ENCODE assay signal across 12 cellular contexts in genomic region chr18:25453556-25454269, GRCh38.
DNase-seq lines count a peak whose midpoint lies in the region; ATAC-seq and TF ChIP-seq lines count a peak whose summit lies in the region.
"Had no signal": no experiment of that assay in that cellular context is flagged by ENCODE, and none has a peak within 500 bp of the region (broad histone marks: within the 10 kb centered on the region; RNA-seq: fewer than 3 reads in every experiment).

No MANE protein-coding gene starts in this region.

- H3K9me2 ChIP-seq in hepatocyte (replicated peaks; ENCODE audit: insufficient read depth), result no peaks in the 10 kb centered on the region

- H3K36me3 ChIP-seq in mammary epithelial cell (ENCODE audit: insufficient read depth, low read length) (no peaks in the 10 kb centered on the region), hepatocyte (replicated peaks; ENCODE audit: insufficient read depth, low read depth) (no peaks in the 10 kb centered on the region), prostate gland (no peaks in the 10 kb centered on the region)

- H3K9me3 Mint-ChIP-seq in MCF 10A (ENCODE audit: unreplicated experiment), result peaks cover 24% of the 10 kb centered on the region
- H3K9me3 Mint-ChIP-seq in activated CD8-positive, alpha-beta T cell treated with anti-CD3 and anti-CD28 coated beads, Interleukin-2, amount 10 ng/mL, durations not matched to agents 7 days and 5 days (ENCODE audit: insufficient read depth), result no peaks in the 10 kb centered on the region

- in situ Hi-C loops in mammary epithelial cell (cut with MboI; ENCODE audit: low sequenced_read_pairs in 2 of 2) (no loop called here), astrocyte of the spinal cord (cut with HindIII; ENCODE audit: low sequenced_read_pairs) (no loop called here)

- no peak overlapping the region for H3K27ac Mint-ChIP-seq in MCF 10A (ENCODE audit: low read depth, unreplicated experiment)
- H3K27ac Mint-ChIP-seq in activated CD8-positive, alpha-beta T cell treated with anti-CD3 and anti-CD28 coated beads, Interleukin-2, amount 10 ng/mL, durations not matched to agents 7 days and 5 days, result no peak overlapping the region
- H3K27ac Mint-ChIP-seq: activated CD8-positive, alpha-beta T cell treated with anti-CD3 and anti-CD28 coated beads for 36 hours had no signal

- POLR2A ChIA-PET in MCF 10A (lab: Yijun Ruan, JAX), result no interaction called here
- POLR2A ChIA-PET in activated CD8-positive, alpha-beta T cell treated with anti-CD3 and anti-CD28 coated beads, Interleukin-2, amount 10 ng/mL, durations not matched to agents 7 days and 5 days (lab: Charles Lee), result no interaction called here

- H3K27ac ChIP-seq in mammary epithelial cell (ENCODE audit: insufficient read depth, low read depth, low read length) (no peak overlapping the region), hepatocyte (no peak overlapping the region), prostate gland (no peak overlapping the region)
- H3K27ac ChIP-seq: body of pancreas had no signal

- dilution Hi-C loops in mammary epithelial cell (cut with HindIII; ENCODE audit: low sequenced_read_pairs), result no loop called here

- 20% methylated on average over 7 of the region's 7 CpGs for WGBS in mammary epithelial cell (ENCODE audit: low coverage, missing lambda C conversion rate)
- WGBS in hepatocyte (ENCODE audit: low lambda C conversion rate, missing lambda C conversion rate), result 71% methylated on average over 7 of the region's 7 CpGs
- WGBS in prostate gland, result 55% methylated on average over 7 of the region's 7 CpGs

- no peak overlapping the region for H3K4me3 Mint-ChIP-seq in MCF 10A (ENCODE audit: unreplicated experiment)
- no peak overlapping the region for H3K4me3 Mint-ChIP-seq in activated CD8-positive, alpha-beta T cell treated with anti-CD3 and anti-CD28 coated beads, Interleukin-2, amount 10 ng/mL, durations not matched to agents 7 days and 5 days
- H3K4me3 Mint-ChIP-seq: activated CD8-positive, alpha-beta T cell treated with anti-CD3 and anti-CD28 coated beads for 36 hours had no signal

- H3K27me3 Mint-ChIP-seq in MCF 10A (ENCODE audit: insufficient read depth, unreplicated experiment), result no peaks in the 10 kb centered on the region
- H3K27me3 Mint-ChIP-seq in activated CD8-positive, alpha-beta T cell treated with anti-CD3 and anti-CD28 coated beads, Interleukin-2, amount 10 ng/mL, durations not matched to agents 7 days and 5 days (ENCODE audit: low read depth), result no peaks in the 10 kb centered on the region
- H3K27me3 Mint-ChIP-seq: activated CD8-positive, alpha-beta T cell treated with anti-CD3 and anti-CD28 coated beads for 36 hours had no signal

- H4K20me1 ChIP-seq in mammary epithelial cell (ENCODE audit: insufficient read depth, low read length) (no peaks in the 10 kb centered on the region), hepatocyte (ENCODE audit: insufficient read depth, poor library complexity, severe bottlenecking) (no peaks in the 10 kb centered on the region)

- H2AFZ ChIP-seq in mammary epithelial cell (ENCODE audit: low read depth, low read length) (no peak overlapping the region), hepatocyte (no peak overlapping the region)

- intact Hi-C loops in mammary epithelial cell (cut with micrococcal nuclease), result no loop called here
- intact Hi-C loops in MCF 10A (cut with micrococcal nuclease), result no loop called here
- intact Hi-C loops in prostate gland (cut with DNase I), result loop anchor here (10.0 kb wide), 1 partner anchor 99 kb away; the partner anchor contains the start of gene ZNF521

- H3K4me2 ChIP-seq in mammary epithelial cell (ENCODE audit: insufficient read depth, low read depth, low read length) (no peak overlapping the region), hepatocyte (no peak overlapping the region)

- H3K79me2 ChIP-seq in mammary epithelial cell (ENCODE audit: insufficient read depth, low read length) (no peaks in the 10 kb centered on the region), hepatocyte (no peaks in the 10 kb centered on the region)

- H3K4me1 ChIP-seq in mammary epithelial cell (ENCODE audit: insufficient read depth, low read length) (no peaks in the 10 kb centered on the region), hepatocyte (ENCODE audit: insufficient read depth) (peaks cover 6% of the 10 kb centered on the region), prostate gland (replicated peaks) (no peaks in the 10 kb centered on the region)
- H3K4me1 ChIP-seq: body of pancreas had no signal

- TF ChIP-seq CTCF in mammary epithelial cell (conservative IDR thresholded peaks at IDR 0.05 in 1 of 2, IDR thresholded peaks at IDR 0.05 in 1 of 2; ENCODE audit: extremely low read depth in 1 of 2, insufficient read depth in 1 of 2, low read depth in 1 of 2, low read length in 2 of 2) (no peak), MCF 10A (IDR thresholded peaks at IDR 0.05; ENCODE audit: unreplicated experiment) (no peak), astrocyte of the spinal cord (IDR thresholded peaks at IDR 0.05; ENCODE audit: low read depth, low read length) (no peak), hepatocyte (IDR thresholded peaks at IDR 0.05; ENCODE audit: poor library complexity) (no peak), prostate gland (IDR thresholded peaks at IDR 0.05) (no peak)

- BruUV-seq in mammary epithelial cell (replicated peaks; lab: Mats Ljungman, UMichigan), result no TSS peak
- no TSS peak for BruUV-seq in MCF 10A (replicated peaks; lab: Mats Ljungman, UMichigan)

- ATAC-seq in activated CD8-positive, alpha-beta T cell treated with anti-CD3 and anti-CD28 coated beads, Interleukin-2, amount 10 ng/mL, durations not matched to agents 7 days and 5 days, result no peak
- no peak for ATAC-seq in stimulated activated naive CD8-positive, alpha-beta T cell treated with anti-CD3 and anti-CD28 coated beads, Interleukin-15, Interleukin-2, amounts not matched to agents 100 U/mL and 50 U/mL, for 24 hours
- ATAC-seq: activated CD8-positive, alpha-beta T cell treated with anti-CD3 and anti-CD28 coated beads for 36 hours; body of pancreas had no signal

- no peak for TF ChIP-seq POLR2A in prostate gland (IDR thresholded peaks at IDR 0.05)

- H3K27me3 ChIP-seq in mammary epithelial cell (ENCODE audit: insufficient read depth, low read length), result no peaks in the 10 kb centered on the region
- H3K27me3 ChIP-seq in hepatocyte, result no peaks in the 10 kb centered on the region
- H3K27me3 ChIP-seq in prostate gland (replicated peaks; ENCODE audit: insufficient read depth), result no peaks in the 10 kb centered on the region
- H3K27me3 ChIP-seq: body of pancreas had no signal

- DNase-seq in mammary epithelial cell (peak; percentile 6), MCF 10A (ENCODE audit: unreplicated experiment) (no peak), astrocyte of the spinal cord (ENCODE audit: low read depth, low spot score) (peak; percentile 26), hepatocyte (ENCODE audit: low spot score) (peak; percentile 29), prostate gland (ENCODE audit: low spot score) (no peak)
- no peak for DNase-seq in activated CD8-positive, alpha-beta T cell treated with anti-CD3 and anti-CD28 coated beads, Interleukin-2, amount 10 ng/mL, durations not matched to agents 7 days and 5 days
- no peak for DNase-seq in stimulated activated CD4-positive, alpha-beta T cell treated with anti-CD3 and anti-CD28 coated beads, Interleukin-4, amount 100 ng/mL, for 24 hours
- DNase-seq in stimulated activated naive CD8-positive, alpha-beta T cell treated with anti-CD3 and anti-CD28 coated beads, Interleukin-15, Interleukin-2, amounts not matched to agents 100 U/mL and 50 U/mL, for 24 hours, result no peak
- DNase-seq: activated CD8-positive, alpha-beta T cell treated with anti-CD3 and anti-CD28 coated beads for 36 hours; body of pancreas; stimulated activated CD4-positive, alpha-beta T cell treated with anti-CD3 and anti-CD28 coated beads, Interleukin-4, amount 100 ng/mL, for 4 hours; trophoblast cell had no signal

- no peak overlapping the region for H3K9ac ChIP-seq in mammary epithelial cell (ENCODE audit: insufficient read depth, low read length)

- H3K36me3 Mint-ChIP-seq in MCF 10A (ENCODE audit: insufficient read depth, unreplicated experiment), result no peaks in the 10 kb centered on the region
- H3K36me3 Mint-ChIP-seq in activated CD8-positive, alpha-beta T cell treated with anti-CD3 and anti-CD28 coated beads, Interleukin-2, amount 10 ng/mL, durations not matched to agents 7 days and 5 days (ENCODE audit: low read depth), result no peaks in the 10 kb centered on the region

- no peaks in the 10 kb centered on the region for H3K9me3 ChIP-seq in mammary epithelial cell (replicated peaks; ENCODE audit: insufficient read depth, low read length)
- H3K9me3 ChIP-seq in hepatocyte (ENCODE audit: low read depth), result peaks cover 3% of the 10 kb centered on the region
- H3K9me3 ChIP-seq in prostate gland, result no peaks in the 10 kb centered on the region
- H3K9me3 ChIP-seq: body of pancreas had no signal

- no peak overlapping the region for H3K4me3 ChIP-seq in mammary epithelial cell (replicated peaks in 1 of 3; ENCODE audit: insufficient read depth in 1 of 3, low read depth in 2 of 3, low read length in 3 of 3)
- no peak overlapping the region for H3K4me3 ChIP-seq in astrocyte of the spinal cord (ENCODE audit: low read depth, low read length)
- H3K4me3 ChIP-seq in hepatocyte, result no peak overlapping the region
- H3K4me3 ChIP-seq in prostate gland, result no peak overlapping the region
- H3K4me3 ChIP-seq: body of pancreas had no signal

- H3K4me1 Mint-ChIP-seq in MCF 10A (ENCODE audit: insufficient read depth, unreplicated experiment), result no peaks in the 10 kb centered on the region
- H3K4me1 Mint-ChIP-seq in activated CD8-positive, alpha-beta T cell treated with anti-CD3 and anti-CD28 coated beads, Interleukin-2, amount 10 ng/mL, durations not matched to agents 7 days and 5 days (ENCODE audit: low read depth), result no peaks in the 10 kb centered on the region

- CTCF ChIA-PET in mammary epithelial cell (lab: Charles Lee; ENCODE audit: low non-redundant PET), result no interaction called here
- CTCF ChIA-PET in MCF 10A (lab: Yijun Ruan, JAX), result no interaction called here
- CTCF ChIA-PET in activated CD8-positive, alpha-beta T cell treated with anti-CD3 and anti-CD28 coated beads, Interleukin-2, amount 10 ng/mL, durations not matched to agents 7 days and 5 days (lab: Charles Lee), result no interaction called here

Comparison
In these comparisons a context has a peak if more than half of its experiments do, and no peak if none do; other contexts are left out.
1. DNase-seq: peak in mammary epithelial cell (single experiment), astrocyte of the spinal cord (single experiment) and hepatocyte (single experiment); none in MCF 10A (single experiment), activated CD8-positive, alpha-beta T cell treated with anti-CD3 and anti-CD28 coated beads, Interleukin-2, amount 10 ng/mL, durations not matched to agents 7 days and 5 days (single experiment), stimulated activated CD4-positive, alpha-beta T cell treated with anti-CD3 and anti-CD28 coated beads, Interleukin-4, amount 100 ng/mL, for 24 hours (single experiment), stimulated activated naive CD8-positive, alpha-beta T cell treated with anti-CD3 and anti-CD28 coated beads, Interleukin-15, Interleukin-2, amounts not matched to agents 100 U/mL and 50 U/mL, for 24 hours (single experiment) and prostate gland (single experiment).